9 cellular contexts compared by ENCODE assay signal in the genomic region with DNA sequence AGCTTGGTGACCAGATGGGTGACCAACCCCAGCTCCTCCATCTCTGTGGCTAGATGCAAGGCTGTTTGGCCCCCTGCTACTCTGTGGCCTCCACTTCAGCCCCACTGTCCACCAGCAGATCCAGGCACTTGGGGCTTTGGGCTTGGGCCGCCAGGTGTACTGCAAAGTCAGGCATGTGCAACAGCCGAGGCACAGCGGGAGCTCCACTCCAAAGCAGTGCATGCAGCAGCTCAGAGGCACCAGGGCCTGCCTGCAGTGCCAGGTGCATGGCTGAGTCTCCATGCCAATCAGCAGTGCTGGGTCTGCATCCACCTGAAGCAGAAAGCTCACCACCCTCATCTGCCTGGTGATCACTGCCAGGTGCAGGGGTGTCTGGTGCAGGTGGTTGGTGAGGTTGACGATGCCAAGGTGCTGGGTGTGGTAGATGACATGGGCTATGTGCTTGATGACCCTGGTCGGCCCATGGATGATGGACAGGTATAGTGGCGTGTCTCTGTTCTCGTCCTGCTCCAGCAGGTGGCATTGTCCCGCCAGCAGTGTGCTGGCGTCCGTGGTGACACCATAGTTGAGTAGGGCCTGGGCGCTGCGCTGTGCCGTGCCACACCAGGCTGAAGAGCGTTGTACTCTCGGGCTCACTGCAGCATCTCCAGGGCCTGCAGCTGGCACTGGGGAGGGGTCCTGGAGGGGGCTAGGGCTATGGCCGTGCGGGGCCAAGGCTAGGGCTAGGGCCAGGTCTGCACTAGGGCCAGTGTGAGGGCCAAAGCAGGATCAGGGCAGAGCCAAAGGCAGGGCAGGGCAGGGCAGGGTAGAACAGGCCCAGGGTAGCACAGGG. TPM values are rescaled to one million over a fixed set of nuclear protein-coding genes. Genes with fewer than 3 reads are reported as not detected.
A peak's percentile ranks its signal among the peaks of the same experiment; 100 is the strongest.
DNase-seq lines count a peak whose midpoint lies in the region; ATAC-seq and TF ChIP-seq lines count a peak whose summit lies in the region.
"Had no signal": no experiment of that assay in that cellular context is flagged by ENCODE, and none has a peak within 500 bp of the region (broad histone marks: within the 10 kb centered on the region; RNA-seq: fewer than 3 reads in every experiment).

No MANE protein-coding gene starts in this region.

- H3K27me3 ChIP-seq in RWPE2 (ENCODE audit: insufficient read depth, poor library complexity, severe bottlenecking) (no peaks in the 10 kb centered on the region), Peyer's patch (no peaks in the 10 kb centered on the region)

- 87 to 91% methylated on average over 14 to 16 of the region's 17 CpGs for WGBS in lower leg skin, 2 donors

- H3K9me3 ChIP-seq in RWPE2 (ENCODE audit: severe bottlenecking) (no peaks in the 10 kb centered on the region), Peyer's patch (no peaks in the 10 kb centered on the region)

- H3K27ac ChIP-seq in RWPE2 (ENCODE audit: poor library complexity, severe bottlenecking) (no peak overlapping the region), Peyer's patch (no peak overlapping the region)

- H3K4me1 ChIP-seq in RWPE2 (ENCODE audit: insufficient read depth, poor library complexity, severe bottlenecking): no peaks in the 10 kb centered on the region
- no peaks in the 10 kb centered on the region for H3K4me1 ChIP-seq in Peyer's patch

- DNase-seq in Daoy (ENCODE audit: low read depth) (peak; percentile 23), HuH-7 (ENCODE audit: low spot score) (peak; percentile 97), RWPE2 (ENCODE audit: low spot score) (no peak), left kidney (ENCODE audit: low read depth, low spot score) (peak; percentile 28), Peyer's patch (no peak), lower leg skin (ENCODE audit: low spot score in 2 of 2) (no peak)

- intact Hi-C loops in lower leg skin (cut with DNase I; ENCODE audit: low total_unique reads): no loop called here

- no peaks in the 10 kb centered on the region for H3K36me3 ChIP-seq in RWPE2 (ENCODE audit: low read depth)
- no peaks in the 10 kb centered on the region for H3K36me3 ChIP-seq in Peyer's patch

- no peak overlapping the region for H3K4me3 ChIP-seq in RWPE2 (ENCODE audit: severe bottlenecking)
- no peak overlapping the region for H3K4me3 ChIP-seq in Peyer's patch
- no peak overlapping the region for H3K4me3 ChIP-seq in lower leg skin (ENCODE audit: low read depth, poor library complexity, severe bottlenecking)

- TF ChIP-seq CTCF in RWPE2 (IDR thresholded peaks at IDR 0.05; ENCODE audit: poor library complexity, severe bottlenecking) (peak; percentile 12), Peyer's patch (IDR thresholded peaks at IDR 0.05) (peak in 2 of 6 experiments; percentile 18 to 35), lower leg skin (IDR thresholded peaks at IDR 0.05) (no peak)

- TF ChIP-seq POLR2A in Peyer's patch (IDR thresholded peaks at IDR 0.05): no peak
- no peak for TF ChIP-seq POLR2A in lower leg skin (IDR thresholded peaks at IDR 0.05)

- ATAC-seq in RWPE2 (ENCODE audit: low read depth) (peak; percentile 39; the same call in 1 of the 3 replicates), HG02981 (IDR thresholded peaks at IDR 0.05; ENCODE audit: unreplicated experiment) (no peak), GM21423 (IDR thresholded peaks at IDR 0.05; ENCODE audit: unreplicated experiment) (no peak)

RNA-seq across cellular contexts. Expression of a gene that starts 1.0 kb away (rescaled TPM):
- total RNA-seq in Daoy (2014; rRNA removed; shearing (Covaris generic)): not detected in 2 replicates
- total RNA-seq in Peyer's patch: not detected
- not detected for total RNA-seq in lower leg skin
- total RNA-seq: LHCN-M2 had no signal

Comparison
In these comparisons a context has a peak if more than half of its experiments do, and no peak if none do; other contexts are left out.
1. DNase-seq: peak in Daoy (single experiment), HuH-7 (single experiment) and left kidney (single experiment); none in RWPE2 (single experiment), Peyer's patch (0 of 3) and lower leg skin (0 of 2).